In the genomic region with DNA sequence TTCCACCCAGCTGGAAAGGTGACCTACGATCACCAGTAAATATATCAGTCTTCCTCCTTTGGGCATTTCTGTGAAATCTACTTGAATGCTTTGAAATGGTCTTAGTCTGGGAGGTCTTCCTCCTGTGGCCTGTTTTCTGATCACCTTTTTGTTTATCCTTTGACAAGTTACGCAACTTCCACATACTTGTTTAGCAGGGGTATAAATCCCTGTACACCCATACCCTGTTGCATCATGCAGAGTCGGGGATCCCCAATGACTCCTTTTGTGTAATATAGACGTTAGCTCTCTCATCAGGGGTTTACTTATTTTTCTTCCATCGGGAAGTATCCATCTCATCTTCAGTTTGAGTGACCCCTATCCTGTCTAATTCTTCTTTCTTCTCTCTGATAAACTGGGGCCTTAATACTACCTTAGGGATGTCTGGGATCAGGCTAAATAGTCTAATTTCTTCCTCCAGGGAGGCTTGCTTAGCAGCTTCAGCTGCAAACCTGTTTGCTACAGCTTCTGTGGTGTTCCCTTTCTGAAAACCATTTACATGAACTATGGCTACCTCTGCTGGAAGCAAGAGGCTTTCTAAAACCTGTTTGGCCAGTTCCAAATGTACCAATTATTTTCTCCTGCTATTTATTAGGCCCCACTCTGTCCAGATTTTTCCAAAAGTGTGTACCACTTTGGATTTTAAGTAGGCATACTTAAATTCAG, we compare ENCODE assay signal across 20 cellular contexts. TPM values are rescaled to one million over a fixed set of nuclear protein-coding genes. Genes with fewer than 3 reads are reported as not detected.
DNase-seq lines count a peak whose midpoint lies in the region; FAIRE-seq and TF ChIP-seq lines count a peak whose summit lies in the region.
"Had no signal": no experiment of that assay in that cellular context is flagged by ENCODE, and none has a peak within 500 bp of the region (broad histone marks: within the 10 kb centered on the region; RNA-seq: fewer than 3 reads in every experiment).

No MANE protein-coding gene starts in this region.

- WGBS in esophagus squamous epithelium, 2 donors: 58 to 69% methylated on average over 5 of the region's 5 CpGs

- peaks cover 17% of the 10 kb centered on the region for H3K4me1 Mint-ChIP-seq in Caco-2 (ENCODE audit: low read depth, unreplicated experiment)
- peaks cover 52% of the 10 kb centered on the region for H3K4me1 Mint-ChIP-seq in activated T-cell treated with anti-CD3 and anti-CD28 coated beads, Interleukin-2, amount 50 U/mL, for 24 hours (ENCODE audit: low read depth)

- no peaks in the 10 kb centered on the region for H3K9me3 Mint-ChIP-seq in Caco-2 (ENCODE audit: unreplicated experiment)
- no peaks in the 10 kb centered on the region for H3K9me3 Mint-ChIP-seq in activated T-cell treated with anti-CD3 and anti-CD28 coated beads, Interleukin-2, amount 50 U/mL, for 24 hours

- H3K36me3 Mint-ChIP-seq in Caco-2 (ENCODE audit: insufficient read depth, unreplicated experiment): no peaks in the 10 kb centered on the region
- peaks cover 47% of the 10 kb centered on the region for H3K36me3 Mint-ChIP-seq in activated T-cell treated with anti-CD3 and anti-CD28 coated beads, Interleukin-2, amount 50 U/mL, for 24 hours (ENCODE audit: low read depth)

- DNase-seq in Caco-2 (peak in 1 of 2 experiments; percentile 44), GM12892 (ENCODE audit: insufficient read length) (no peak), NCI-H774 (lab: John Stamatoyannopoulos, UW) (peak; percentile 44), esophagus squamous epithelium (lab: John Stamatoyannopoulos, UW) (no peak), NCI-H128 (lab: John Stamatoyannopoulos, UW; ENCODE audit: unreplicated experiment) (no peak), ureter (ENCODE audit: low spot score) (no peak), colonic mucosa (no peak)
- no peak for DNase-seq in activated T-cell treated with anti-CD3 and anti-CD28 coated beads, Interleukin-2, amount 50 U/mL, for 24 hours
- DNase-seq: cortex of kidney, left ventricle myocardium superior, NCI-H226, SHP77 treated with DMSO at 0.1 percent for 48 hours, small intestine, T-helper 17 cell, thyroid gland had no signal

- intact Hi-C loops in Caco-2 (cut with micrococcal nuclease; ENCODE audit: unreplicated experiment) (loop anchor here (1.0 to 5.0 kb wide), 2 partner anchors 26 to 115 kb away; partner anchors contain the start of gene MAPK8), esophagus squamous epithelium (cut with DNase I) (no loop called here), colonic mucosa (cut with DNase I) (no loop called here)

- H3K9ac ChIP-seq in colonic mucosa (ENCODE audit: low read depth in 2 of 2, low read length in 2 of 2): no peak overlapping the region
- H3K9ac ChIP-seq: KMS-11 had no signal

- H3K36me3 ChIP-seq in Caco-2 (ENCODE audit: control insufficient read depth, insufficient read depth, low read length) (no peaks in the 10 kb centered on the region), esophagus squamous epithelium (peaks cover 0 to 7% (median 0%) of the 10 kb centered on the region in 3 donors), colonic mucosa (no peaks in the 10 kb centered on the region)
- H3K36me3 ChIP-seq: thyroid gland had no signal

- H3K27me3 Mint-ChIP-seq in Caco-2 (ENCODE audit: insufficient read depth, unreplicated experiment): no peaks in the 10 kb centered on the region
- H3K27me3 Mint-ChIP-seq in activated T-cell treated with anti-CD3 and anti-CD28 coated beads, Interleukin-2, amount 50 U/mL, for 24 hours: no peaks in the 10 kb centered on the region
- H3K27me3 Mint-ChIP-seq: T-helper 17 cell had no signal

- H3K27me3 ChIP-seq in Caco-2 (replicated peaks; ENCODE audit: control insufficient read depth, insufficient read depth, low read length) (no peaks in the 10 kb centered on the region), esophagus squamous epithelium (no peaks in the 10 kb centered on the region), colonic mucosa (no peaks in the 10 kb centered on the region)
- H3K27me3 ChIP-seq: thyroid gland had no signal

- no TSS peak for BruUV-seq in Caco-2 (replicated peaks; lab: Mats Ljungman, UMichigan)

- TF ChIP-seq CTCF in Caco-2 (IDR thresholded peaks at IDR 0.05; ENCODE audit: insufficient read depth in 1 of 2, low read depth in 1 of 2, low read length in 1 of 2, severe bottlenecking in 1 of 2, unreplicated experiment in 1 of 2) (peak in 1 of 2 experiments; percentile 21), esophagus squamous epithelium (IDR thresholded peaks at IDR 0.05) (peak in 1 of 6 experiments; percentile 6), colonic mucosa (IDR thresholded peaks at IDR 0.05) (no peak)

- FAIRE-seq in GM12892 (lab: Jason Lieb, UNC): peak; percentile 9
- FAIRE-seq: D721Med, small intestine had no signal

- H3K9me3 ChIP-seq in Caco-2 (no peaks in the 10 kb centered on the region), esophagus squamous epithelium (no peaks in the 10 kb centered on the region), colonic mucosa (no peaks in the 10 kb centered on the region)
- H3K9me3 ChIP-seq: thyroid gland had no signal

- H3K4me3 ChIP-seq in Caco-2 (ENCODE audit: low read depth, low read length) (no peak overlapping the region), esophagus squamous epithelium (no peak overlapping the region), colonic mucosa (no peak overlapping the region)
- H3K4me3 ChIP-seq: GM23338, thyroid gland had no signal

- peak overlapping the region; percentile 6 for H3K4me3 Mint-ChIP-seq in Caco-2 (ENCODE audit: unreplicated experiment)
- H3K4me3 Mint-ChIP-seq in activated T-cell treated with anti-CD3 and anti-CD28 coated beads, Interleukin-2, amount 50 U/mL, for 24 hours: no peak overlapping the region
- H3K4me3 Mint-ChIP-seq: GM23338, T-helper 17 cell had no signal

- CTCF ChIA-PET in Caco-2 (lab: Charles Lee): interaction anchor here (0.8 to 1.2 kb wide), 5 partner anchors 16 to 43 kb away, joined by 3 to 10 read pairs (median 5); partner anchors contain the start of gene MAPK8

- no peak for TF ChIP-seq POLR2A in GM12892 (IDR thresholded peaks at IDR 0.05; ENCODE audit: low read depth, low read length)
- TF ChIP-seq POLR2A in esophagus squamous epithelium (IDR thresholded peaks at IDR 0.05): no peak

- H3K27ac ChIP-seq in esophagus squamous epithelium (peak overlapping the region; percentile 33 to 83 (median 66)), colonic mucosa (no peak overlapping the region)
- H3K27ac ChIP-seq: KMS-11, thyroid gland had no signal

- H3K4me1 ChIP-seq in Caco-2 (peaks cover 13% of the 10 kb centered on the region), esophagus squamous epithelium (peaks cover 0 to 46% (median 12%) of the 10 kb centered on the region in 3 donors), colonic mucosa (no peaks in the 10 kb centered on the region)

- H3K27ac Mint-ChIP-seq in Caco-2 (ENCODE audit: unreplicated experiment): peak overlapping the region; percentile 23
- no peak overlapping the region for H3K27ac Mint-ChIP-seq in activated T-cell treated with anti-CD3 and anti-CD28 coated beads, Interleukin-2, amount 50 U/mL, for 24 hours
- H3K27ac Mint-ChIP-seq: GM23338, T-helper 17 cell had no signal

- POLR2A ChIA-PET in Caco-2 (lab: Charles Lee): no interaction called here

RNA-seq across cellular contexts. Expression of gene MAPK8, which starts 25.8 kb away (rescaled TPM):
- 76.1 and 83.3 TPM in 2 replicates for total RNA-seq in Caco-2 (2022)
- 60.1 TPM for polyA plus RNA-seq in GM12892 (2012; ENCODE audit: missing spikeins)
- 10 to 100 TPM; 27.4 to 43.5 (median 36.5) TPM for total RNA-seq in esophagus squamous epithelium
- total RNA-seq in ureter: 49.3 TPM
- total RNA-seq in colonic mucosa: 10 to 100 TPM; 32.3 to 43.3 TPM

RNA-seq across cellular contexts. Expression of gene FRMPD2, which starts 57.8 kb away (rescaled TPM):
- total RNA-seq in Caco-2 (2022) (0.12 TPM in 1 of 2 replicates, not detected in the other), esophagus squamous epithelium (not detected), ureter (3.4 TPM), colonic mucosa (under 1 TPM in 1 of 2 donors, not detected in 1; 0.35 TPM)
- 4.4 TPM for polyA plus RNA-seq in GM12892 (2012; ENCODE audit: missing spikeins)
- total RNA-seq: glomerular endothelial cell, GM23338, left ventricle myocardium superior, myocyte had no signal
- polyA plus RNA-seq: GM23338, small intestine had no signal
